ENCODE assay signal across 8 cellular contexts in genomic region chr2:70086278-70086837, GRCh38. TPM values are rescaled to one million over a fixed set of nuclear protein-coding genes. Genes with fewer than 3 reads are reported as not detected.
DNase-seq lines count a peak whose midpoint lies in the region; ATAC-seq and TF ChIP-seq lines count a peak whose summit lies in the region.

No MANE protein-coding gene starts in this region.

- H3K4me1 ChIP-seq in stomach, result peaks cover 30 to 69% (median 55%) of the 10 kb centered on the region in 4 donors

- peak; percentile 30 for ATAC-seq in GM21576 (IDR thresholded peaks at IDR 0.05; ENCODE audit: unreplicated experiment)

- intact Hi-C loops in stomach (cut with DNase I; ENCODE audit: low total_unique reads), result no loop called here

- TF ChIP-seq RAD21 in Ishikawa (IDR thresholded peaks at IDR 0.05; ENCODE audit: low read depth) (no peak), neural cell (conservative IDR thresholded peaks at IDR 0.05) (no peak)

- DNase-seq in DMS153 (lab: John Stamatoyannopoulos, UW) (peak; percentile 61), activated gamma-delta T cell (lab: John Stamatoyannopoulos, UW) (peak; percentile 48), fibroblast of villous mesenchyme (ENCODE audit: low read depth) (peak; percentile 93), stomach (peak; percentile 68)

- no peak for TF ChIP-seq CTCF in fibroblast of villous mesenchyme (IDR thresholded peaks at IDR 0.05; ENCODE audit: insufficient read depth, low read depth, low read length)
- TF ChIP-seq CTCF in neural cell (IDR thresholded peaks at IDR 0.05; ENCODE audit: poor library complexity, severe bottlenecking), result no peak
- no peak for TF ChIP-seq CTCF in stomach (IDR thresholded peaks at IDR 0.05)

- TF ChIP-seq EP300 in Ishikawa (IDR thresholded peaks at IDR 0.05; ENCODE audit: borderline replicate concordance), result 0 out of 2 replicates have a peak, but pooled peaks have one; percentile 17
- peak; percentile 25 for TF ChIP-seq EP300 in neural cell (conservative IDR thresholded peaks at IDR 0.05; ENCODE audit: poor library complexity, severe bottlenecking)
- no peak for TF ChIP-seq EP300 in stomach (IDR thresholded peaks at IDR 0.05)

- H3K27ac ChIP-seq in neural cell (ENCODE audit: low read length) (peak overlapping the region; percentile 100), stomach (peak overlapping the region; percentile 99 to 100 (median 100))

- peaks cover 15% of the 10 kb centered on the region for H3F3A ChIP-seq in neural cell (ENCODE audit: insufficient read depth, low read length, poor library complexity, severe bottlenecking)

- no peaks in the 10 kb centered on the region for H3K36me3 ChIP-seq in neural cell (ENCODE audit: insufficient read depth, low read length)
- H3K36me3 ChIP-seq in stomach, result peaks cover 17 to 48% (median 26%) of the 10 kb centered on the region in 4 donors

- H3K9ac ChIP-seq in neural cell (ENCODE audit: low read length), result peak overlapping the region; percentile 99

- peaks cover 47% of the 10 kb centered on the region for H3K79me2 ChIP-seq in neural cell (replicated peaks; ENCODE audit: insufficient read depth, low read length)

- TF ChIP-seq POLR2A in Raji (IDR thresholded peaks at IDR 0.05; ENCODE audit: insufficient read depth, low read depth, low read length) (peak; percentile 53), stomach (IDR thresholded peaks at IDR 0.05) (no peak)

- no peaks in the 10 kb centered on the region for H3K27me3 ChIP-seq in neural cell (ENCODE audit: insufficient read depth, low read depth, low read length)
- H3K27me3 ChIP-seq in stomach, result no peaks in the 10 kb centered on the region

- H4K20me1 ChIP-seq in neural cell (ENCODE audit: insufficient read depth), result no peaks in the 10 kb centered on the region

- H3K9me3 ChIP-seq in neural cell (ENCODE audit: low read length) (no peaks in the 10 kb centered on the region), stomach (no peaks in the 10 kb centered on the region)

- 1 to 3% (median 1%) methylated on average over 38 to 40 of the region's 40 CpGs for WGBS in stomach, 5 donors

- H3K9me2 ChIP-seq in neural cell (ENCODE audit: insufficient read depth, low read length), result no peaks in the 10 kb centered on the region

- peak overlapping the region; percentile 87 for H3K4me2 ChIP-seq in neural cell (ENCODE audit: low read length)

- H2AFZ ChIP-seq in neural cell (ENCODE audit: low read depth, low read length), result peak overlapping the region; percentile 36

- peak overlapping the region; percentile 89 for H3K4me3 ChIP-seq in fibroblast of villous mesenchyme (ENCODE audit: low read depth, low read length)
- H3K4me3 ChIP-seq in neural cell (ENCODE audit: low read length), result peak overlapping the region; percentile 84
- H3K4me3 ChIP-seq in stomach, result peak overlapping the region; percentile 81 to 92 (median 88)

TF ChIP-seq in Ishikawa, 13 proteins besides CTCF, POLR2A, EP300 and RAD21 (continues in another document):
- TF ChIP-seq TAF1 (IDR thresholded peaks at IDR 0.05; ENCODE audit: low read depth) (peak; percentile 89), NFIC (IDR thresholded peaks at IDR 0.05) (no peak), YY1 (IDR thresholded peaks at IDR 0.05; ENCODE audit: low read depth) (peak; percentile 98), TCF12 (IDR thresholded peaks at IDR 0.05; ENCODE audit: low read depth) (peak; percentile 56; the same call in 1 of the 2 replicates), CREB1 (IDR thresholded peaks at IDR 0.05; ENCODE audit: low read depth) (no peak), USF1 (IDR thresholded peaks at IDR 0.05) (no peak; the same call in 1 of the 2 replicates), REST (IDR thresholded peaks at IDR 0.05; ENCODE audit: low read depth) (no peak; the same call in 1 of the 2 replicates), FOXM1 (IDR thresholded peaks at IDR 0.05; ENCODE audit: borderline replicate concordance, low read depth) (peak; percentile 29; the same call in 1 of the 2 replicates), TEAD4 (IDR thresholded peaks at IDR 0.05) (no peak; the same call in 1 of the 2 replicates), EGR1 (IDR thresholded peaks at IDR 0.05) (peak; percentile 77)

TF ChIP-seq in neural cell, 6 proteins besides CTCF, POLR2A, EP300 and RAD21:
- TF ChIP-seq MXI1 (conservative IDR thresholded peaks at IDR 0.05; ENCODE audit: poor library complexity, severe bottlenecking) (no peak), EZH2 (IDR thresholded peaks at IDR 0.05; ENCODE audit: borderline replicate concordance, insufficient read depth, low read length, poor library complexity, severe bottlenecking) (no peak), POLR2AphosphoS5 (IDR thresholded peaks at IDR 0.05) (peak; percentile 67), SMC3 (conservative IDR thresholded peaks at IDR 0.05; ENCODE audit: poor library complexity) (no peak), TAF1 (IDR thresholded peaks at IDR 0.05; ENCODE audit: low read depth) (peak; percentile 93), REST (IDR thresholded peaks at IDR 0.05; ENCODE audit: borderline replicate concordance) (peak; percentile 95)

RNA-seq across cellular contexts. Expression of gene PCBP1, which starts 0.9 kb away (rescaled TPM):
- total RNA-seq in fibroblast of villous mesenchyme (32.9 and 45.3 TPM in 2 replicates), stomach (100 to 1,000 TPM in 3 of 5 donors, 10 to 100 TPM in 1, 1 to 10 TPM in 1; 9.3 to 164 (median 120) TPM)
- polyA plus RNA-seq in neural cell (33.3 and 42.5 TPM in 2 replicates), stomach (100 to 1,000 TPM; 199 to 296 (median 251) TPM)
- 30.7 and 39.9 TPM in 2 replicates for polyA minus RNA-seq in neural cell

Comparison
In these comparisons a context has a peak if more than half of its experiments do, and no peak if none do; other contexts are left out.
1. Peak in every context shown above with its lines: DNase-seq, ATAC-seq, H3K4me3 ChIP-seq and H3K27ac ChIP-seq.